In genomic region chr1:187638733-187639132, GRCh38 we compare ENCODE assay signal across 16 cellular contexts.
DNase-seq lines count a peak whose midpoint lies in the region; ATAC-seq, FAIRE-seq and TF ChIP-seq lines count a peak whose summit lies in the region.
"Had no signal": no experiment of that assay in that cellular context is flagged by ENCODE, and none has a peak within 500 bp of the region (broad histone marks: within the 10 kb centered on the region; RNA-seq: fewer than 3 reads in every experiment).

No MANE protein-coding gene starts in this region.

- no peak overlapping the region for H3K4me3 Mint-ChIP-seq in GM23338
- no peak overlapping the region; a peak in 1 of 5 replicates for H3K4me3 Mint-ChIP-seq in H9
- H3K4me3 Mint-ChIP-seq in astrocyte (ENCODE audit: unreplicated experiment): no peak overlapping the region
- no peak overlapping the region for H3K4me3 Mint-ChIP-seq in neural progenitor cell
- H3K4me3 Mint-ChIP-seq: CD4-positive, alpha-beta memory T cell had no signal

- FAIRE-seq in astrocyte (lab: Jason Lieb, UNC): no peak
- FAIRE-seq: A549, H54, HTR-8/SVneo, K562 had no signal

- H3K36me3 ChIP-seq in GM23338 (ENCODE audit: insufficient read depth) (peaks cover 10% of the 10 kb centered on the region; the same call in 1 of the 2 replicates), astrocyte (ENCODE audit: insufficient read depth, low read length) (no peaks in the 10 kb centered on the region), neural progenitor cell (no peaks in the 10 kb centered on the region)

- H4K8ac ChIP-seq in H9 (replicated peaks; ENCODE audit: insufficient read length, low read depth, low read length): no peak overlapping the region

- no peak overlapping the region for H3K56ac ChIP-seq in H9 (ENCODE audit: insufficient read length, low read depth, low read length)

- no peak overlapping the region for H3K14ac ChIP-seq in H9 (ENCODE audit: insufficient read depth, low read length)

- H3K9me3 Mint-ChIP-seq in GM23338: peaks cover 50% of the 10 kb centered on the region
- peaks cover 20 to 25% of the 10 kb centered on the region in 2 experiments; a peak in 4 of 5 replicates for H3K9me3 Mint-ChIP-seq in H9
- peaks cover 9% of the 10 kb centered on the region for H3K9me3 Mint-ChIP-seq in astrocyte (ENCODE audit: unreplicated experiment)
- H3K9me3 Mint-ChIP-seq in neural progenitor cell: no peaks in the 10 kb centered on the region

- no peaks in the 10 kb centered on the region for H3K27me3 ChIP-seq in GM23338 (ENCODE audit: insufficient read depth)
- no peaks in the 10 kb centered on the region for H3K27me3 ChIP-seq in H9 (ENCODE audit: insufficient read depth, low read length)
- no peaks in the 10 kb centered on the region for H3K27me3 ChIP-seq in astrocyte (ENCODE audit: insufficient read depth, low read length)
- H3K27me3 ChIP-seq in neural progenitor cell: no peaks in the 10 kb centered on the region
- H3K27me3 ChIP-seq: BE2C had no signal

- no peaks in the 10 kb centered on the region for H3K9me3 ChIP-seq in H9 (ENCODE audit: control insufficient read depth, low read depth, low read length)
- H3K9me3 ChIP-seq in astrocyte (ENCODE audit: insufficient read depth, low read depth, low read length): no peaks in the 10 kb centered on the region
- no peaks in the 10 kb centered on the region for H3K9me3 ChIP-seq in neural progenitor cell (ENCODE audit: low read depth)
- H3K9me3 ChIP-seq: A549, BE2C had no signal

- no peak overlapping the region for H2BK15ac ChIP-seq in H9 (ENCODE audit: low read depth, low read length)

- H3T11ph ChIP-seq in H9 (ENCODE audit: low read length): no peak overlapping the region

- H3K4ac ChIP-seq in H9 (ENCODE audit: low read depth, low read length): no peak overlapping the region

- H3K4me1 Mint-ChIP-seq in GM23338: no peaks in the 10 kb centered on the region; the same call in 2 of the 3 replicates
- H3K4me1 Mint-ChIP-seq in H9: peaks cover 0 to 8% of the 10 kb centered on the region in 2 experiments; a peak in 3 of 4 replicates
- no peaks in the 10 kb centered on the region for H3K4me1 Mint-ChIP-seq in astrocyte (ENCODE audit: low read depth, unreplicated experiment)
- H3K4me1 Mint-ChIP-seq in neural progenitor cell: peaks cover 3% of the 10 kb centered on the region
- H3K4me1 Mint-ChIP-seq: CD4-positive, alpha-beta memory T cell had no signal

- no peak overlapping the region for H2BK5ac ChIP-seq in H9 (ENCODE audit: insufficient read length, low read length)

- TF ChIP-seq CTCF in GM23338 (conservative IDR thresholded peaks at IDR 0.05; ENCODE audit: low read depth in 2 of 2) (no peak), H9 (conservative IDR thresholded peaks at IDR 0.05) (no peak), astrocyte (IDR thresholded peaks at IDR 0.05; ENCODE audit: insufficient read depth, low read depth, low read length) (no peak), neural progenitor cell (IDR thresholded peaks at IDR 0.05) (no peak), GM13976 (IDR thresholded peaks at IDR 0.05; ENCODE audit: borderline replicate concordance, control extremely low read depth, extremely low read depth, insufficient read depth, missing control alignments) (no peak)

- no peak overlapping the region for H2AFZ ChIP-seq in GM23338
- no peak overlapping the region for H2AFZ ChIP-seq in H9 (ENCODE audit: low read length)
- H2AFZ ChIP-seq in astrocyte (ENCODE audit: low read depth, low read length): no peak overlapping the region
- H2AFZ ChIP-seq in neural progenitor cell (replicated peaks): peak overlapping the region; percentile 42

- no peak overlapping the region for H3K23ac ChIP-seq in H9 (ENCODE audit: insufficient read length, low read depth, low read length)

- no peaks in the 10 kb centered on the region for H3K79me2 ChIP-seq in GM23338 (replicated peaks; ENCODE audit: insufficient read depth)
- H3K79me2 ChIP-seq in H9 (ENCODE audit: insufficient read depth, low read length): no peaks in the 10 kb centered on the region
- no peaks in the 10 kb centered on the region for H3K79me2 ChIP-seq in astrocyte (ENCODE audit: insufficient read depth, low read length)
- peaks cover 22% of the 10 kb centered on the region for H3K79me2 ChIP-seq in neural progenitor cell (ENCODE audit: low read depth)

- no peaks in the 10 kb centered on the region for H4K20me1 ChIP-seq in GM23338 (replicated peaks; ENCODE audit: insufficient read depth)
- no peaks in the 10 kb centered on the region for H4K20me1 ChIP-seq in H9 (ENCODE audit: control insufficient read depth, insufficient read depth, insufficient read length)
- H4K20me1 ChIP-seq in astrocyte (ENCODE audit: insufficient read depth, low read length): no peaks in the 10 kb centered on the region
- H4K20me1 ChIP-seq in neural progenitor cell (ENCODE audit: low read depth): no peaks in the 10 kb centered on the region

- no peak overlapping the region for H2AK5ac ChIP-seq in H9 (ENCODE audit: insufficient read length, low read length)

- H3K4me2 ChIP-seq in GM23338 (no peak overlapping the region), H9 (ENCODE audit: insufficient read depth, insufficient read length, low read length) (no peak overlapping the region), astrocyte (ENCODE audit: low read length) (no peak overlapping the region), neural progenitor cell (no peak overlapping the region)
- H3K4me2 ChIP-seq: A549 had no signal

- no peaks in the 10 kb centered on the region for H3F3A ChIP-seq in GM23338 (replicated peaks; ENCODE audit: low read depth)
- peaks cover 5% of the 10 kb centered on the region for H3F3A ChIP-seq in neural progenitor cell (ENCODE audit: low read depth)

- in situ Hi-C loops in GM13976 (cut with MboI; ENCODE audit: low sequenced_read_pairs, unreplicated experiment): no loop called here

- no peak overlapping the region for H4K5ac ChIP-seq in H9 (ENCODE audit: insufficient read length, low read depth, low read length)

- DNase-seq in GM23338 (ENCODE audit: low spot score) (no peak), H9 (peak; percentile 50), astrocyte (ENCODE audit: low read depth) (no peak), neural progenitor cell (ENCODE audit: low spot score) (no peak), GM13976 (ENCODE audit: low spot score) (no peak), NCI-H226 (no peak), RPMI8226 (no peak)
- DNase-seq: BE2C; CD4-positive, alpha-beta memory T cell; DND-41; GDM1 had no signal

- no peak overlapping the region for H2BK20ac ChIP-seq in H9 (ENCODE audit: low read depth, low read length, poor library complexity, severe bottlenecking)

- peaks cover 3% of the 10 kb centered on the region; the same call in 1 of the 2 replicates for H3K9me2 ChIP-seq in GM23338 (ENCODE audit: insufficient read depth)

- H3K36me3 Mint-ChIP-seq in GM23338 (ENCODE audit: low read depth): peaks cover 66% of the 10 kb centered on the region
- peaks cover 9 to 43% (median 29%) of the 10 kb centered on the region in 3 experiments for H3K36me3 Mint-ChIP-seq in H9 (ENCODE audit: insufficient read depth in 1 of 3, low read depth in 3 of 3)
- H3K36me3 Mint-ChIP-seq in astrocyte (ENCODE audit: low read depth, unreplicated experiment): peaks cover 2% of the 10 kb centered on the region
- no peaks in the 10 kb centered on the region for H3K36me3 Mint-ChIP-seq in neural progenitor cell

- H3K18ac ChIP-seq in H9 (ENCODE audit: insufficient read length, low read depth, low read length): no peak overlapping the region

- H3K27ac Mint-ChIP-seq in GM23338 (peak overlapping the region; percentile 26; the same call in 1 of the 2 replicates), H9 (peak overlapping the region in 1 of 3 experiments; percentile 21; a peak in 2 of 7 replicates), astrocyte (ENCODE audit: unreplicated experiment) (peak overlapping the region; percentile 42), neural progenitor cell (no peak overlapping the region)
- H3K27ac Mint-ChIP-seq: CD4-positive, alpha-beta memory T cell had no signal

- H4K91ac ChIP-seq in H9 (ENCODE audit: insufficient read length, low read depth, low read length): no peak overlapping the region

- H2BK12ac ChIP-seq in H9 (ENCODE audit: insufficient read length, low read depth, low read length): no peak overlapping the region

- no CpG with 5 or more reads among the region's 2 CpGs for WGBS in H9 (ENCODE audit: extremely low coverage, insufficient read length, low lambda C conversion rate)

- H3K27me3 Mint-ChIP-seq in GM23338 (ENCODE audit: insufficient read depth, low read depth, poor library complexity): peaks cover 5% of the 10 kb centered on the region
- H3K27me3 Mint-ChIP-seq in H9 (ENCODE audit: low read depth): no peaks in the 10 kb centered on the region
- no peaks in the 10 kb centered on the region for H3K27me3 Mint-ChIP-seq in astrocyte (ENCODE audit: low read depth, unreplicated experiment)
- H3K27me3 Mint-ChIP-seq in neural progenitor cell (ENCODE audit: insufficient read depth, low read depth): no peaks in the 10 kb centered on the region
- H3K27me3 Mint-ChIP-seq: CD4-positive, alpha-beta memory T cell had no signal

- no peaks in the 10 kb centered on the region for H3K79me1 ChIP-seq in H9 (ENCODE audit: insufficient read depth, low read depth, low read length, poor library complexity, severe bottlenecking)

- H3K9ac ChIP-seq in H9 (ENCODE audit: extremely low read depth, insufficient read length, low read length) (no peak overlapping the region), astrocyte (ENCODE audit: low read length) (no peak overlapping the region), neural progenitor cell (no peak overlapping the region)

- peak overlapping the region; percentile 61 for H2BK120ac ChIP-seq in H9 (ENCODE audit: low read depth, low read length, poor library complexity, severe bottlenecking)

- H3K4me3 ChIP-seq in GM23338: no peak overlapping the region
- no peak overlapping the region for H3K4me3 ChIP-seq in astrocyte (ENCODE audit: insufficient read depth, low read depth, low read length)
- no peak overlapping the region for H3K4me3 ChIP-seq in neural progenitor cell
- H3K4me3 ChIP-seq: A549, K562 had no signal

- no peak for ATAC-seq in GM23338
- ATAC-seq: A549, K562 had no signal

- H3K23me2 ChIP-seq in H9 (ENCODE audit: insufficient read length, low read depth, low read length, poor library complexity, severe bottlenecking): no peaks in the 10 kb centered on the region

- peak overlapping the region; percentile 69; the same call in 1 of the 2 replicates for H3K27ac ChIP-seq in GM23338 (ENCODE audit: low read depth)
- H3K27ac ChIP-seq in H9 (ENCODE audit: insufficient read length, low read depth, low read length): no peak overlapping the region
- H3K27ac ChIP-seq in astrocyte (ENCODE audit: low read depth, low read length): no peak overlapping the region
- no peak overlapping the region for H3K27ac ChIP-seq in neural progenitor cell
- H3K27ac ChIP-seq: A549, C4-2B had no signal

- no peaks in the 10 kb centered on the region for H3K4me1 ChIP-seq in GM23338 (ENCODE audit: insufficient read depth)
- H3K4me1 ChIP-seq in H9 (ENCODE audit: insufficient read depth, low read length): no peaks in the 10 kb centered on the region
- H3K4me1 ChIP-seq in astrocyte (ENCODE audit: insufficient read depth, low read length): no peaks in the 10 kb centered on the region
- peaks cover 24% of the 10 kb centered on the region for H3K4me1 ChIP-seq in neural progenitor cell
- H3K4me1 ChIP-seq: A549 had no signal

TF ChIP-seq in GM23338, 12 proteins besides CTCF, POLR2A, EP300 and RAD21 (continues in another document):
- TF ChIP-seq NANOG (IDR thresholded peaks at IDR 0.05; ENCODE audit: borderline replicate concordance) (no peak), JUNB (IDR thresholded peaks at IDR 0.05; ENCODE audit: unreplicated experiment) (no peak), EZH2phosphoT487 (IDR thresholded peaks at IDR 0.05; ENCODE audit: unreplicated experiment) (no peak)
